Comparison of ENCODE assay signal across 8 cellular contexts in the genomic region with DNA sequence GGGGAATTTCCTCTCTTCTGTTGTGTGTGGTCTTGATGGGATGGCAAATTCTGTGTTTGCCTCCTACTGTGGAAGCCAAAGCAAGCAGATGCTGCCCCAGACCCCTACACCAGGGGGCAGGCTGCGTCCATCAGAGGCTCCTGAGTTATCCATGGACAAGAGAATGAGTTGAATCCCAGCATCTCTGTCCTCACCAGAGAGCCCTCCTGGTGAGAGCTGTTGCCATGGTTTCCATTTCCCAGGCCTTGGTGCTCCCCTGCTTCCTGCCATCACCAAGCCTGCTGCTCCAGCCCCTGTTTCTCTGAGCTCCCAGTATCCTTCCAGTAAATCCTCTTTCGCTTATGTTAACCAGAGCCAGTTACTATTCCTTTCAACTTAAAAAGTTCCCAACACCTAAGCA. TPM values are rescaled to one million over a fixed set of nuclear protein-coding genes. Genes with fewer than 3 reads are reported as not detected.
A peak's percentile ranks its signal among the peaks of the same experiment; 100 is the strongest.
DNase-seq lines count a peak whose midpoint lies in the region; ATAC-seq, FAIRE-seq and TF ChIP-seq lines count a peak whose summit lies in the region.

No MANE protein-coding gene starts in this region.

- no peaks in the 10 kb centered on the region for H3K27me3 ChIP-seq in right cardiac atrium (ENCODE audit: control insufficient read depth, insufficient read depth)
- no peaks in the 10 kb centered on the region for H3K27me3 ChIP-seq in small intestine (ENCODE audit: control insufficient read depth in 2 of 2, insufficient read depth in 2 of 2, low read length in 2 of 2)

- no peak overlapping the region for H3K4me3 Mint-ChIP-seq in activated naive CD8-positive, alpha-beta T cell treated with anti-CD3 and anti-CD28 coated beads, Interleukin-2, amount 50 U/mL, for 24 hours

- peaks cover 3% of the 10 kb centered on the region for H3K4me1 Mint-ChIP-seq in activated naive CD8-positive, alpha-beta T cell treated with anti-CD3 and anti-CD28 coated beads, Interleukin-2, amount 50 U/mL, for 24 hours

- intact Hi-C loops in right cardiac atrium (cut with DNase I): loop anchor here (2.0 to 10.0 kb wide), 5 partner anchors 159 to 491 kb away; no protein-coding TSS in a partner anchor

- peak; percentile 77 for DNase-seq in AG10803 (ENCODE audit: low read depth)
- peak; percentile 47 for DNase-seq in NCI-H2107 (lab: John Stamatoyannopoulos, UW)
- DNase-seq in activated naive CD8-positive, alpha-beta T cell treated with anti-CD3 and anti-CD28 coated beads, Interleukin-2, amount 50 U/mL, for 24 hours: peak; percentile 51
- peak; percentile 59 to 84 (median 82) for DNase-seq in right cardiac atrium
- DNase-seq in small intestine: peak; percentile 54
- no peak for DNase-seq in globus pallidus (ENCODE audit: low spot score)

- peaks cover 18% of the 10 kb centered on the region for H3K27me3 Mint-ChIP-seq in activated naive CD8-positive, alpha-beta T cell treated with anti-CD3 and anti-CD28 coated beads, Interleukin-2, amount 50 U/mL, for 24 hours

- no peak overlapping the region for H3K4me3 ChIP-seq in AG10803 (ENCODE audit: low read length)
- H3K4me3 ChIP-seq in right cardiac atrium (ENCODE audit: low read length): no peak overlapping the region
- no peak overlapping the region for H3K4me3 ChIP-seq in small intestine (ENCODE audit: low read depth in 1 of 2, low read length in 2 of 2)

- peaks cover 2% of the 10 kb centered on the region for H3K4me1 ChIP-seq in right cardiac atrium (ENCODE audit: control insufficient read depth, insufficient read depth, low read length)
- no peaks in the 10 kb centered on the region for H3K4me1 ChIP-seq in small intestine (ENCODE audit: control insufficient read depth in 2 of 2, insufficient read depth in 1 of 2, low read depth in 1 of 2, low read length in 1 of 2)

- ATAC-seq in GM21529 (IDR thresholded peaks at IDR 0.05; ENCODE audit: unreplicated experiment) (peak; percentile 70), right cardiac atrium (peak; percentile 58 to 76), HG02870 (IDR thresholded peaks at IDR 0.05; ENCODE audit: unreplicated experiment) (no peak)
- no peak for ATAC-seq in activated naive CD8-positive, alpha-beta T cell treated with anti-CD3 and anti-CD28 coated beads, Interleukin-2, amount 50 U/mL, for 24 hours

- no peaks in the 10 kb centered on the region for H3K36me3 ChIP-seq in small intestine (ENCODE audit: control insufficient read depth in 2 of 2, insufficient read depth in 2 of 2, low read length in 2 of 2)

- H3K9me3 ChIP-seq in right cardiac atrium (ENCODE audit: control insufficient read depth, low read length) (no peaks in the 10 kb centered on the region), small intestine (ENCODE audit: control insufficient read depth, low read depth) (no peaks in the 10 kb centered on the region)

- H3K27ac Mint-ChIP-seq in activated naive CD8-positive, alpha-beta T cell treated with anti-CD3 and anti-CD28 coated beads, Interleukin-2, amount 50 U/mL, for 24 hours: no peak overlapping the region

- FAIRE-seq in small intestine (lab: Jason Lieb, UNC): no peak

- peak; percentile 99 for TF ChIP-seq CTCF in AG10803 (conservative IDR thresholded peaks at IDR 0.05; ENCODE audit: low read length)

- H3K36me3 Mint-ChIP-seq in activated naive CD8-positive, alpha-beta T cell treated with anti-CD3 and anti-CD28 coated beads, Interleukin-2, amount 50 U/mL, for 24 hours (ENCODE audit: low read depth): no peaks in the 10 kb centered on the region

- H3K27ac ChIP-seq in right cardiac atrium (ENCODE audit: low read length) (no peak overlapping the region), small intestine (ENCODE audit: low read depth in 1 of 2, low read length in 1 of 2) (no peak overlapping the region)

- no peaks in the 10 kb centered on the region for H3K9me3 Mint-ChIP-seq in activated naive CD8-positive, alpha-beta T cell treated with anti-CD3 and anti-CD28 coated beads, Interleukin-2, amount 50 U/mL, for 24 hours

- 60% methylated on average over 2 of the region's 2 CpGs for WGBS in right cardiac atrium
- WGBS in small intestine, 3 donors: 10 to 53% (median 30%) methylated on average over 2 of the region's 2 CpGs

RNA-seq across cellular contexts. Expression of gene GNG12, which starts 20.4 kb away (rescaled TPM):
- 10 to 100 TPM; 30.1 to 44.9 (median 32.1) TPM for total RNA-seq in right cardiac atrium
- polyA plus RNA-seq in right cardiac atrium (12.2 TPM), small intestine (100 to 1,000 TPM in 2 of 3 donors, 10 to 100 TPM in 1; 52.8 to 162 (median 145) TPM)

Comparison
In these comparisons a context has a peak if more than half of its experiments do, and no peak if none do; other contexts are left out.
1. ATAC-seq: peak in GM21529 (single experiment) and right cardiac atrium (2 of 2); none in activated naive CD8-positive, alpha-beta T cell treated with anti-CD3 and anti-CD28 coated beads, Interleukin-2, amount 50 U/mL, for 24 hours (single experiment) and HG02870 (single experiment).